ENCODE assay signal across 17 cellular contexts in genomic region chr5:67211926-67212325, GRCh38. TPM values are rescaled to one million over a fixed set of nuclear protein-coding genes. Genes with fewer than 3 reads are reported as not detected.
DNase-seq lines count a peak whose midpoint lies in the region; FAIRE-seq and TF ChIP-seq lines count a peak whose summit lies in the region.
"Had no signal": no experiment of that assay in that cellular context is flagged by ENCODE, and none has a peak within 500 bp of the region (broad histone marks: within the 10 kb centered on the region; RNA-seq: fewer than 3 reads in every experiment).

No MANE protein-coding gene starts in this region.

- no peak overlapping the region for H4K91ac ChIP-seq in trophoblast cell (ENCODE audit: low read depth, low read length)

- no peak overlapping the region for H3K18ac ChIP-seq in trophoblast cell (ENCODE audit: low read length)

- no peak overlapping the region for H4K12ac ChIP-seq in trophoblast cell (ENCODE audit: low read depth, low read length)

- H3K36me3 ChIP-seq in trophoblast cell (ENCODE audit: control insufficient read depth in 1 of 2, insufficient read depth in 2 of 2, low read length in 2 of 2) (no peaks in the 10 kb centered on the region), endodermal cell (ENCODE audit: control insufficient read depth, insufficient read depth, low read length) (no peaks in the 10 kb centered on the region)
- H3K36me3 ChIP-seq: lower lobe of right lung, prostate gland, stomach had no signal

- H3K9ac ChIP-seq in trophoblast cell (ENCODE audit: low read length) (no peak overlapping the region), endodermal cell (ENCODE audit: extremely low read depth, low read length, poor library complexity, severe bottlenecking) (no peak overlapping the region)

- H3K4me3 ChIP-seq in trophoblast cell (ENCODE audit: low read depth, low read length) (no peak overlapping the region), endodermal cell (ENCODE audit: low read length) (no peak overlapping the region)
- H3K4me3 ChIP-seq: lower lobe of right lung, prostate gland, stomach had no signal

- no peaks in the 10 kb centered on the region for H3K79me1 ChIP-seq in trophoblast cell (ENCODE audit: low read length)

- no peak overlapping the region for H3K4me2 ChIP-seq in trophoblast cell (ENCODE audit: low read length)

- H3K14ac ChIP-seq in trophoblast cell (ENCODE audit: low read length): no peak overlapping the region

- H3K9me3 Mint-ChIP-seq in MCF 10A (ENCODE audit: unreplicated experiment) (no peaks in the 10 kb centered on the region), endodermal cell (no peaks in the 10 kb centered on the region)
- H3K9me3 Mint-ChIP-seq: activated CD4-positive, alpha-beta memory T cell treated with anti-CD3 and anti-CD28 coated beads, Interleukin-2, amount 10 ng/mL, durations not matched to agents 7 days and 5 days had no signal

- DNase-seq in AG20443 (ENCODE audit: low spot score) (peak; percentile 46), HT1080 (ENCODE audit: low read depth) (peak; percentile 71), MCF 10A (ENCODE audit: unreplicated experiment) (peak; percentile 70), kidney glomerular epithelial cell (lab: John Stamatoyannopoulos, UW) (peak; percentile 78), D721Med (ENCODE audit: insufficient read length, low spot score) (no peak), NCI-H526 treated with DMSO at 0.1 percent for 48 hours (lab: John Stamatoyannopoulos, UW) (no peak), trophoblast cell (no peak), endodermal cell (no peak)
- DNase-seq: activated CD4-positive, alpha-beta memory T cell treated with anti-CD3 and anti-CD28 coated beads, Interleukin-2, amount 10 ng/mL, durations not matched to agents 7 days and 5 days; glutamatergic neuron; lower lobe of right lung; NCI-H1436 treated with DMSO at 0.1 percent for 48 hours; stimulated activated CD4-positive, alpha-beta T cell treated with anti-CD3 and anti-CD28 coated beads, Interleukin-4, amount 100 ng/mL, for 4 hours; stomach; T-helper 17 cell had no signal

- no peak overlapping the region for H3K4ac ChIP-seq in trophoblast cell (ENCODE audit: low read depth, low read length)

- peaks cover 2 to 3% of the 10 kb centered on the region in 2 experiments for H3K4me1 ChIP-seq in trophoblast cell (ENCODE audit: control insufficient read depth in 1 of 2, insufficient read depth in 2 of 2, low read length in 2 of 2)
- H3K4me1 ChIP-seq in endodermal cell (ENCODE audit: control insufficient read depth, insufficient read depth, low read length): no peaks in the 10 kb centered on the region

- no peak overlapping the region for H2AFZ ChIP-seq in trophoblast cell (ENCODE audit: insufficient read depth, low read length, poor library complexity)

- POLR2A ChIA-PET in MCF 10A (lab: Yijun Ruan, JAX): interaction anchor here (0.6 to 1.8 kb wide), 4 partner anchors 14 to 50 kb away, joined by 3 to 6 read pairs (median 4); no protein-coding TSS in a partner anchor

- peaks cover 35% of the 10 kb centered on the region for H3K4me1 Mint-ChIP-seq in MCF 10A (ENCODE audit: insufficient read depth, unreplicated experiment)
- peaks cover 6% of the 10 kb centered on the region for H3K4me1 Mint-ChIP-seq in endodermal cell

- intact Hi-C loops in MCF 10A (cut with micrococcal nuclease): no loop called here

- H3K27ac ChIP-seq in trophoblast cell (ENCODE audit: low read depth, low read length) (no peak overlapping the region), endodermal cell (ENCODE audit: low read depth, low read length) (no peak overlapping the region)
- H3K27ac ChIP-seq: lower lobe of right lung, prostate gland, stomach had no signal

- H4K8ac ChIP-seq in trophoblast cell (ENCODE audit: low read depth, low read length): no peak overlapping the region

- no TSS peak for BruUV-seq in MCF 10A (replicated peaks; lab: Mats Ljungman, UMichigan)

- H3K79me2 ChIP-seq in trophoblast cell (ENCODE audit: control insufficient read depth, insufficient read depth, low read length, poor library complexity): no peaks in the 10 kb centered on the region

- H2BK120ac ChIP-seq in trophoblast cell (ENCODE audit: insufficient read depth, low read length, poor library complexity): no peak overlapping the region

- no peak overlapping the region for H2AK5ac ChIP-seq in trophoblast cell (ENCODE audit: low read length)

- H2BK12ac ChIP-seq in trophoblast cell (ENCODE audit: low read length): no peak overlapping the region

- no peak overlapping the region for H3K23ac ChIP-seq in trophoblast cell (ENCODE audit: low read length)

- TF ChIP-seq CTCF in MCF 10A (IDR thresholded peaks at IDR 0.05; ENCODE audit: unreplicated experiment) (no peak), D721Med (IDR thresholded peaks at IDR 0.05; ENCODE audit: insufficient read depth, missing control alignments) (no peak), endodermal cell (conservative IDR thresholded peaks at IDR 0.05) (no peak)

- H3K36me3 Mint-ChIP-seq in MCF 10A (ENCODE audit: insufficient read depth, unreplicated experiment): no peaks in the 10 kb centered on the region
- H3K36me3 Mint-ChIP-seq in endodermal cell (ENCODE audit: low read depth): no peaks in the 10 kb centered on the region

- no CpG with 5 or more reads among the region's 2 CpGs for WGBS in trophoblast cell (ENCODE audit: extremely low coverage, insufficient coverage, insufficient read length)
- WGBS in endodermal cell (ENCODE audit: insufficient coverage in 1 of 2, insufficient read length in 1 of 2), 2 experiments: 84 to 90% methylated on average over 2 of the region's 2 CpGs

- FAIRE-seq in D721Med (lab: Jason Lieb, UNC): no peak
- FAIRE-seq: colon had no signal

- H3K27me3 ChIP-seq in trophoblast cell (ENCODE audit: insufficient read depth, low read length) (no peaks in the 10 kb centered on the region), endodermal cell (ENCODE audit: control insufficient read depth, insufficient read depth, low read length, poor library complexity, severe bottlenecking) (no peaks in the 10 kb centered on the region)
- H3K27me3 ChIP-seq: stomach had no signal

- H3K9me3 ChIP-seq in trophoblast cell (ENCODE audit: insufficient read depth, low read depth, low read length) (peaks cover 4% of the 10 kb centered on the region), endodermal cell (ENCODE audit: control insufficient read depth, low read length) (no peaks in the 10 kb centered on the region)
- H3K9me3 ChIP-seq: lower lobe of right lung, prostate gland, stomach had no signal

- no peak overlapping the region for H2BK5ac ChIP-seq in trophoblast cell (ENCODE audit: low read depth, low read length, poor library complexity)

- H3K4me3 Mint-ChIP-seq in MCF 10A (ENCODE audit: unreplicated experiment) (no peak overlapping the region), endodermal cell (no peak overlapping the region)
- H3K4me3 Mint-ChIP-seq: activated CD4-positive, alpha-beta memory T cell treated with anti-CD3 and anti-CD28 coated beads, Interleukin-2, amount 10 ng/mL, durations not matched to agents 7 days and 5 days; T-helper 17 cell had no signal

- peak overlapping the region; percentile 52 for H3K27ac Mint-ChIP-seq in MCF 10A (ENCODE audit: low read depth, unreplicated experiment)
- no peak overlapping the region for H3K27ac Mint-ChIP-seq in endodermal cell
- H3K27ac Mint-ChIP-seq: activated CD4-positive, alpha-beta memory T cell treated with anti-CD3 and anti-CD28 coated beads, Interleukin-2, amount 10 ng/mL, durations not matched to agents 7 days and 5 days had no signal

- CTCF ChIA-PET in MCF 10A (lab: Yijun Ruan, JAX): interaction anchor here (0.6 to 11.7 kb wide), 5 partner anchors 19 to 1005 kb away, joined by 3 to 220 read pairs (median 4); no protein-coding TSS in a partner anchor

- H3K27me3 Mint-ChIP-seq in MCF 10A (ENCODE audit: insufficient read depth, unreplicated experiment): no peaks in the 10 kb centered on the region
- no peaks in the 10 kb centered on the region for H3K27me3 Mint-ChIP-seq in endodermal cell (ENCODE audit: insufficient read depth)
- H3K27me3 Mint-ChIP-seq: activated CD4-positive, alpha-beta memory T cell treated with anti-CD3 and anti-CD28 coated beads, Interleukin-2, amount 10 ng/mL, durations not matched to agents 7 days and 5 days; T-helper 17 cell had no signal

RNA-seq across cellular contexts. Expression of gene CD180, which starts 15.3 kb away (rescaled TPM):
- 0.20 and 0.43 TPM in 2 replicates for total RNA-seq in HT1080 (2014; rRNA removed; shearing (Covaris generic))
- 0.02 and 0.06 TPM in 2 replicates for polyA plus RNA-seq in HT1080 (2015; cell fraction: cytosol; rRNA removed)
- polyA plus RNA-seq in HT1080 (2015; cell fraction: nucleus; rRNA removed): 0.04 and 0.05 TPM in 2 replicates
- 0.07 TPM in 1 of 2 replicates, not detected in the other for total RNA-seq in MCF 10A (2022)
- polyA plus RNA-seq in trophoblast cell (2013): not detected in 2 replicates
- total RNA-seq in endodermal cell: not detected
- polyA plus RNA-seq in endodermal cell (2013, experiment 1 of 2): not detected
- not detected for polyA plus RNA-seq in endodermal cell (2013, experiment 2 of 2)

Comparison
In these comparisons a context has a peak if more than half of its experiments do, and no peak if none do; other contexts are left out.
1. DNase-seq: peak in AG20443 (single experiment), HT1080 (single experiment), MCF 10A (single experiment) and kidney glomerular epithelial cell (single experiment); none in D721Med (single experiment), NCI-H526 treated with DMSO at 0.1 percent for 48 hours (single experiment), trophoblast cell (0 of 2) and endodermal cell (single experiment).